In the genomic region with DNA sequence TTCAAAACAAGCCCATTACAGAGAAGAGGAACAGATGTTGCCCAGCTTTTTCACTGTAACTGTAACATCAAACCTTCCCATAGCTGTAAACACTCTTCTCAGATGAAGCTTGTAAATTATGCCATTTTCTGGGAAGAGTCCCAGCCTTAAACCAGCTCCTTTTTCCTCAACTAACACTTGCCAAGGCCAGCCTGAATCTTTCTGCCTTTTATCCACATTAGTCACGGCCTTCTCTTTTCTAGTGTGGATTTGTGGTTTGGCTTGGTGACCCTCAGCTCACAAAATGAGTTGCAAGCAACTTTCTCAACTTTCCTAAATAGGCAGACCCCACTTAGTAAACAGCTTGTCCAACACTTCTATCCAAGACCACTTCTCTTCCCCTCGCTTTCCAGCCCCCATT, we compare ENCODE assay signal across 10 cellular contexts.
DNase-seq lines count a peak whose midpoint lies in the region; ATAC-seq and TF ChIP-seq lines count a peak whose summit lies in the region.
"Had no signal": no experiment of that assay in that cellular context is flagged by ENCODE, and none has a peak within 500 bp of the region (broad histone marks: within the 10 kb centered on the region; RNA-seq: fewer than 3 reads in every experiment).

No MANE protein-coding gene starts in this region.

- H3K4me3 ChIP-seq in astrocyte of the cerebellum (ENCODE audit: low read depth, low read length) (no peak overlapping the region), left lung (no peak overlapping the region), tibial nerve (no peak overlapping the region)

- peaks cover 6% of the 10 kb centered on the region for H3K36me3 Mint-ChIP-seq in activated CD8-positive, alpha-beta T cell treated with anti-CD3 and anti-CD28 coated beads for 36 hours (ENCODE audit: low read depth)
- peaks cover 24% of the 10 kb centered on the region for H3K36me3 Mint-ChIP-seq in activated CD8-positive, alpha-beta T cell treated with anti-CD3 and anti-CD28 coated beads, Interleukin-2, amount 10 ng/mL, durations not matched to agents 7 days and 5 days (ENCODE audit: low read depth)
- no peaks in the 10 kb centered on the region for H3K36me3 Mint-ChIP-seq in progenitor cell of endocrine pancreas (ENCODE audit: insufficient read depth)

- POLR2A ChIA-PET in activated CD8-positive, alpha-beta T cell treated with anti-CD3 and anti-CD28 coated beads for 36 hours (lab: Charles Lee), result interaction anchor here (1.0 to 1.2 kb wide), 2 partner anchors 10 to 79 kb away, joined by 3 read pairs; no protein-coding TSS in a partner anchor
- POLR2A ChIA-PET in activated CD8-positive, alpha-beta T cell treated with anti-CD3 and anti-CD28 coated beads, Interleukin-2, amount 10 ng/mL, durations not matched to agents 7 days and 5 days (lab: Charles Lee), result no interaction called here

- H3K9me3 Mint-ChIP-seq in activated CD8-positive, alpha-beta T cell treated with anti-CD3 and anti-CD28 coated beads for 36 hours, result no peaks in the 10 kb centered on the region
- peaks cover 11% of the 10 kb centered on the region for H3K9me3 Mint-ChIP-seq in activated CD8-positive, alpha-beta T cell treated with anti-CD3 and anti-CD28 coated beads, Interleukin-2, amount 10 ng/mL, durations not matched to agents 7 days and 5 days (ENCODE audit: insufficient read depth)
- no peaks in the 10 kb centered on the region for H3K9me3 Mint-ChIP-seq in progenitor cell of endocrine pancreas (ENCODE audit: low read depth)

- no peak overlapping the region for H3K4me3 Mint-ChIP-seq in activated CD8-positive, alpha-beta T cell treated with anti-CD3 and anti-CD28 coated beads for 36 hours
- H3K4me3 Mint-ChIP-seq in activated CD8-positive, alpha-beta T cell treated with anti-CD3 and anti-CD28 coated beads, Interleukin-2, amount 10 ng/mL, durations not matched to agents 7 days and 5 days, result no peak overlapping the region
- no peak overlapping the region for H3K4me3 Mint-ChIP-seq in progenitor cell of endocrine pancreas (ENCODE audit: low read depth)

- TF ChIP-seq CTCF in activated CD8-positive, alpha-beta T cell treated with anti-CD3 and anti-CD28 coated beads for 36 hours (IDR thresholded peaks at IDR 0.05), result no peak
- TF ChIP-seq CTCF in astrocyte of the cerebellum (IDR thresholded peaks at IDR 0.05; ENCODE audit: low read depth, low read length, missing control alignments) (no peak), left lung (IDR thresholded peaks at IDR 0.05) (no peak), tibial nerve (IDR thresholded peaks at IDR 0.05) (no peak), progenitor cell of endocrine pancreas (IDR thresholded peaks at IDR 0.05; ENCODE audit: unreplicated experiment) (no peak)

- H3K36me3 ChIP-seq in left lung, result no peaks in the 10 kb centered on the region
- H3K36me3 ChIP-seq in tibial nerve, result no peaks in the 10 kb centered on the region

- peak overlapping the region; percentile 17 for H3K27ac Mint-ChIP-seq in activated CD8-positive, alpha-beta T cell treated with anti-CD3 and anti-CD28 coated beads for 36 hours
- H3K27ac Mint-ChIP-seq in activated CD8-positive, alpha-beta T cell treated with anti-CD3 and anti-CD28 coated beads, Interleukin-2, amount 10 ng/mL, durations not matched to agents 7 days and 5 days, result no peak overlapping the region
- no peak overlapping the region for H3K27ac Mint-ChIP-seq in progenitor cell of endocrine pancreas

- TF ChIP-seq POLR2A in tibial nerve (IDR thresholded peaks at IDR 0.05), result no peak

- peaks cover 38% of the 10 kb centered on the region for H3K4me1 Mint-ChIP-seq in activated CD8-positive, alpha-beta T cell treated with anti-CD3 and anti-CD28 coated beads for 36 hours (ENCODE audit: low read depth)
- H3K4me1 Mint-ChIP-seq in activated CD8-positive, alpha-beta T cell treated with anti-CD3 and anti-CD28 coated beads, Interleukin-2, amount 10 ng/mL, durations not matched to agents 7 days and 5 days (ENCODE audit: low read depth), result peaks cover 48% of the 10 kb centered on the region
- peaks cover 3% of the 10 kb centered on the region for H3K4me1 Mint-ChIP-seq in progenitor cell of endocrine pancreas (ENCODE audit: low read depth)

- 37 to 46% methylated on average over 2 of the region's 2 CpGs for WGBS in tibial nerve, 2 donors

- H3K27me3 ChIP-seq in left lung (no peaks in the 10 kb centered on the region), tibial nerve (no peaks in the 10 kb centered on the region)

- no peaks in the 10 kb centered on the region for H3K27me3 Mint-ChIP-seq in activated CD8-positive, alpha-beta T cell treated with anti-CD3 and anti-CD28 coated beads for 36 hours
- H3K27me3 Mint-ChIP-seq in activated CD8-positive, alpha-beta T cell treated with anti-CD3 and anti-CD28 coated beads, Interleukin-2, amount 10 ng/mL, durations not matched to agents 7 days and 5 days (ENCODE audit: low read depth), result no peaks in the 10 kb centered on the region
- H3K27me3 Mint-ChIP-seq in progenitor cell of endocrine pancreas, result no peaks in the 10 kb centered on the region

- in situ Hi-C loops in astrocyte of the cerebellum (cut with HindIII; ENCODE audit: low sequenced_read_pairs), result no loop called here

- CTCF ChIA-PET in activated CD8-positive, alpha-beta T cell treated with anti-CD3 and anti-CD28 coated beads for 36 hours (lab: Charles Lee), result interaction anchor here (0.9 to 3.2 kb wide), 5 partner anchors 10 to 133 kb away, joined by 3 to 7 read pairs (median 3); no protein-coding TSS in a partner anchor
- CTCF ChIA-PET in activated CD8-positive, alpha-beta T cell treated with anti-CD3 and anti-CD28 coated beads, Interleukin-2, amount 10 ng/mL, durations not matched to agents 7 days and 5 days (lab: Charles Lee), result interaction anchor here (0.7 to 2.0 kb wide), 3 partner anchors 17 to 176 kb away, joined by 3 to 4 read pairs (median 3); no protein-coding TSS in a partner anchor

- H3K4me1 ChIP-seq in left lung, result peaks cover 35 to 45% of the 10 kb centered on the region in 2 donors
- peaks cover 0 to 74% (median 56%) of the 10 kb centered on the region in 4 donors for H3K4me1 ChIP-seq in tibial nerve

- TF ChIP-seq EP300 in tibial nerve (IDR thresholded peaks at IDR 0.05), result peak in 1 of 2 donors; percentile 70

- H3K27ac ChIP-seq in left lung (peak overlapping the region; percentile 53 to 83), tibial nerve (peak overlapping the region; percentile 55 to 91 (median 80))

- no peak for DNase-seq in activated CD8-positive, alpha-beta T cell treated with anti-CD3 and anti-CD28 coated beads for 36 hours
- DNase-seq in activated CD8-positive, alpha-beta T cell treated with anti-CD3 and anti-CD28 coated beads, Interleukin-2, amount 10 ng/mL, durations not matched to agents 7 days and 5 days, result no peak
- DNase-seq in astrocyte of the cerebellum (ENCODE audit: low read depth), result peak; percentile 97
- DNase-seq in left lung, result no peak
- peak in 1 of 2 donors; percentile 55 for DNase-seq in tibial nerve (ENCODE audit: low spot score in 2 of 2)
- DNase-seq in progenitor cell of endocrine pancreas (ENCODE audit: low spot score, unreplicated experiment), result no peak
- no peak for DNase-seq in DMS114 treated with DMSO at 0.1 percent for 48 hours (lab: John Stamatoyannopoulos, UW; ENCODE audit: unreplicated experiment)
- DNase-seq: glutamatergic neuron; NK-92 treated with Interleukin-12 subunit alpha and Interleukin-12 subunit beta, amount 100 ng/mL, for 24 hours had no signal

- no peak for ATAC-seq in activated CD8-positive, alpha-beta T cell treated with anti-CD3 and anti-CD28 coated beads for 36 hours
- ATAC-seq in activated CD8-positive, alpha-beta T cell treated with anti-CD3 and anti-CD28 coated beads, Interleukin-2, amount 10 ng/mL, durations not matched to agents 7 days and 5 days, result no peak
- ATAC-seq in left lung (peak; percentile 5), HG03175 (IDR thresholded peaks at IDR 0.05; ENCODE audit: unreplicated experiment) (no peak)

- intact Hi-C loops in activated CD8-positive, alpha-beta T cell treated with anti-CD3 and anti-CD28 coated beads for 36 hours (cut with micrococcal nuclease), result no loop called here
- intact Hi-C loops in left lung (cut with DNase I), result no loop called here

- H3K9me3 ChIP-seq in left lung (no peaks in the 10 kb centered on the region), tibial nerve (no peaks in the 10 kb centered on the region)
